Comparison of ENCODE assay signal across 32 cellular contexts in the genomic region with DNA sequence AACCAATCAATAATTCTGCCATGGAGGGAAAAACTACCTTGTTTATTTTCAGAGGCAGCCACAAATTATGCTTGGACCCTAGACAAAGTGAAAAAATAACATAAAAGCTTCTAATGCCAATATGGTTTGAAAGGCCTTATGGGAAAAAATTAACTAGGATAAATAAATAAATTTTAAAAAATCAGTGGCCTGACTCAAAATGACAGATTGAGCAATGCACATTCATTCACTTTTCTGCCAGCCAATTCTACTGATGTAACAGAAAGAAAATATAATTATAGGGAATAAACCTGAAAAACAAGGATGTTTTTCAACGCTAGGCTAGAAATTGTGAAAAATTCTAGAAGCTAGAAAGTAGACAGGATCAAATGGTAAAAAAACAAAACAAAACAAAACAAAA.
DNase-seq lines count a peak whose midpoint lies in the region; ATAC-seq and TF ChIP-seq lines count a peak whose summit lies in the region.
"Had no signal": no experiment of that assay in that cellular context is flagged by ENCODE, and none has a peak within 500 bp of the region (broad histone marks: within the 10 kb centered on the region; RNA-seq: fewer than 3 reads in every experiment).

No MANE protein-coding gene starts in this region.

- WGBS in ovary, 3 donors = 61 to 82% (median 75%) methylated on average over 1 of the region's 1 CpG

- H3K27ac ChIP-seq in SJCRH30 (peak overlapping the region; percentile 35), neural progenitor cell (no peak overlapping the region), ovary (no peak overlapping the region)
- H3K27ac ChIP-seq: C4-2B, dorsolateral prefrontal cortex, lower lobe of right lung, right lobe of liver, upper lobe of right lung had no signal

- H4K20me1 ChIP-seq in neural progenitor cell (ENCODE audit: low read depth) = no peaks in the 10 kb centered on the region

- no peak overlapping the region for H3K9ac ChIP-seq in neural progenitor cell

- no peaks in the 10 kb centered on the region for H3F3A ChIP-seq in neural progenitor cell (ENCODE audit: low read depth)

- H3K27ac Mint-ChIP-seq in endothelial cell (ENCODE audit: unreplicated experiment) (peak overlapping the region; percentile 91), neural progenitor cell (peak overlapping the region; percentile 3), T-helper 17 cell (no peak overlapping the region)
- H3K27ac Mint-ChIP-seq in activated T-helper 1 cell treated with anti-CD3 and anti-CD28 coated beads, Interleukin-12 subunit alpha, Interleukin-12 subunit beta, Interleukin-2, Interleukin-4 antibody, amounts not matched to agents 30 ng/mL and 10 ng/mL and 1 ng/mL, durations not matched to agents 14 hours and 24 hours and 36 hours = no peak overlapping the region
- H3K27ac Mint-ChIP-seq: activated CD4-positive, alpha-beta memory T cell treated with anti-CD3 and anti-CD28 coated beads, Interleukin-2, amount 10 ng/mL, durations not matched to agents 7 days and 5 days; activated naive CD4-positive, alpha-beta T cell treated with anti-CD3 and anti-CD28 coated beads, Interleukin-2, amount 50 U/mL, for 72 hours; activated T-helper 2 cell treated with anti-CD3 and anti-CD28 coated beads, Interferon-gamma antibody, Interleukin-2, Interleukin-4, amounts not matched to agents 10 μg/mL and 5 μg/mL and 100 μg/mL, durations not matched to agents 14 hours and 24 hours and 36 hours; IgD-negative memory B cell; stimulated activated memory B cell treated with anti-CD40 and anti-IgM and Interleukin-4, amounts not matched to agents 10 μg/mL and 1 μg/mL and 100 μg/mL, for 72 hours had no signal

- ATAC-seq in activated CD4-positive, CD25-positive, alpha-beta regulatory T cell treated with anti-CD3 and anti-CD28 coated beads, Interleukin-2, amount 50 U/mL, for 24 hours = no peak
- ATAC-seq in T-helper 17 cell = no peak
- ATAC-seq: activated naive CD4-positive, alpha-beta T cell treated with anti-CD3 and anti-CD28 coated beads, Interleukin-2, amount 50 U/mL, for 72 hours; lower lobe of right lung; Panc1; right lobe of liver; stimulated activated memory B cell treated with anti-CD40 and anti-IgM and Interleukin-4, amounts not matched to agents 10 μg/mL and 1 μg/mL and 100 μg/mL, for 72 hours; upper lobe of right lung had no signal

- H3K9me3 Mint-ChIP-seq in endothelial cell (ENCODE audit: unreplicated experiment) (no peaks in the 10 kb centered on the region), neural progenitor cell (no peaks in the 10 kb centered on the region)
- H3K9me3 Mint-ChIP-seq in activated T-helper 1 cell treated with anti-CD3 and anti-CD28 coated beads, Interleukin-12 subunit alpha, Interleukin-12 subunit beta, Interleukin-2, Interleukin-4 antibody, amounts not matched to agents 30 ng/mL and 10 ng/mL and 1 ng/mL, durations not matched to agents 14 hours and 24 hours and 36 hours = no peaks in the 10 kb centered on the region
- H3K9me3 Mint-ChIP-seq: activated CD4-positive, alpha-beta memory T cell treated with anti-CD3 and anti-CD28 coated beads, Interleukin-2, amount 10 ng/mL, durations not matched to agents 7 days and 5 days; activated naive CD4-positive, alpha-beta T cell treated with anti-CD3 and anti-CD28 coated beads, Interleukin-2, amount 50 U/mL, for 72 hours; activated T-helper 2 cell treated with anti-CD3 and anti-CD28 coated beads, Interferon-gamma antibody, Interleukin-2, Interleukin-4, amounts not matched to agents 10 μg/mL and 5 μg/mL and 100 μg/mL, durations not matched to agents 14 hours and 24 hours and 36 hours; IgD-negative memory B cell; stimulated activated memory B cell treated with anti-CD40 and anti-IgM and Interleukin-4, amounts not matched to agents 10 μg/mL and 1 μg/mL and 100 μg/mL, for 72 hours had no signal

- H3K4me1 ChIP-seq in SJCRH30 = peaks cover 21% of the 10 kb centered on the region
- peaks cover 16% of the 10 kb centered on the region for H3K4me1 ChIP-seq in neural progenitor cell
- H3K4me1 ChIP-seq in ovary (ENCODE audit: insufficient read depth) = no peaks in the 10 kb centered on the region
- H3K4me1 ChIP-seq: lower lobe of right lung, right lobe of liver, upper lobe of right lung had no signal

- TF ChIP-seq POLR2A in ovary (IDR thresholded peaks at IDR 0.05) = no peak

- H3K27me3 ChIP-seq in SJCRH30 (no peaks in the 10 kb centered on the region), neural progenitor cell (no peaks in the 10 kb centered on the region), ovary (no peaks in the 10 kb centered on the region)
- H3K27me3 ChIP-seq: dorsolateral prefrontal cortex, right lobe of liver, upper lobe of right lung had no signal

- H3K4me3 Mint-ChIP-seq in endothelial cell (ENCODE audit: unreplicated experiment) (no peak overlapping the region), neural progenitor cell (no peak overlapping the region), T-helper 17 cell (no peak overlapping the region)
- H3K4me3 Mint-ChIP-seq in activated T-helper 1 cell treated with anti-CD3 and anti-CD28 coated beads, Interleukin-12 subunit alpha, Interleukin-12 subunit beta, Interleukin-2, Interleukin-4 antibody, amounts not matched to agents 30 ng/mL and 10 ng/mL and 1 ng/mL, durations not matched to agents 14 hours and 24 hours and 36 hours = no peak overlapping the region
- H3K4me3 Mint-ChIP-seq: activated CD4-positive, alpha-beta memory T cell treated with anti-CD3 and anti-CD28 coated beads, Interleukin-2, amount 10 ng/mL, durations not matched to agents 7 days and 5 days; IgD-negative memory B cell; stimulated activated memory B cell treated with anti-CD40 and anti-IgM and Interleukin-4, amounts not matched to agents 10 μg/mL and 1 μg/mL and 100 μg/mL, for 72 hours had no signal

- H3K4me3 ChIP-seq in SJCRH30 = no peak overlapping the region
- H3K4me3 ChIP-seq in neural progenitor cell = no peak overlapping the region
- H3K4me3 ChIP-seq in ovary = no peak overlapping the region
- H3K4me3 ChIP-seq: dorsolateral prefrontal cortex, lower lobe of right lung, right lobe of liver, upper lobe of right lung had no signal

- peak overlapping the region; percentile 34 for H2AFZ ChIP-seq in neural progenitor cell (replicated peaks)

- no peaks in the 10 kb centered on the region for H3K36me3 ChIP-seq in SJCRH30
- H3K36me3 ChIP-seq in neural progenitor cell = no peaks in the 10 kb centered on the region
- H3K36me3 ChIP-seq in ovary = no peaks in the 10 kb centered on the region
- H3K36me3 ChIP-seq: lower lobe of right lung, right lobe of liver, upper lobe of right lung had no signal

- H3K79me2 ChIP-seq in neural progenitor cell (ENCODE audit: low read depth) = no peaks in the 10 kb centered on the region

- H3K9me3 ChIP-seq in SJCRH30 (replicated peaks) = no peaks in the 10 kb centered on the region
- H3K9me3 ChIP-seq in neural progenitor cell (ENCODE audit: low read depth) = no peaks in the 10 kb centered on the region
- H3K9me3 ChIP-seq in ovary = no peaks in the 10 kb centered on the region
- no peaks in the 10 kb centered on the region for H3K9me3 ChIP-seq in T-helper 17 cell (ENCODE audit: control insufficient read depth, low read length, poor library complexity, severe bottlenecking)
- H3K9me3 ChIP-seq: lower lobe of right lung, right lobe of liver, upper lobe of right lung had no signal

- TF ChIP-seq CTCF in endothelial cell (IDR thresholded peaks at IDR 0.05; ENCODE audit: unreplicated experiment) (no peak), neural progenitor cell (IDR thresholded peaks at IDR 0.05) (no peak), ovary (IDR thresholded peaks at IDR 0.05) (no peak)

- peak overlapping the region; percentile 5 for H3K4me2 ChIP-seq in neural progenitor cell

- peak; percentile 67 for DNase-seq in Caki2 (ENCODE audit: low read depth)
- DNase-seq in SJCRH30 = no peak
- DNase-seq in endothelial cell (ENCODE audit: low spot score) = no peak
- no peak for DNase-seq in neural progenitor cell (ENCODE audit: low spot score)
- DNase-seq in activated T-helper 1 cell treated with anti-CD3 and anti-CD28 coated beads, Interleukin-12 subunit alpha, Interleukin-12 subunit beta, Interleukin-2, Interleukin-4 antibody, amounts not matched to agents 30 ng/mL and 10 ng/mL and 1 ng/mL, durations not matched to agents 14 hours and 24 hours and 36 hours (ENCODE audit: low spot score) = no peak
- no peak for DNase-seq in ovary
- no peak for DNase-seq in T-helper 17 cell
- DNase-seq: activated CD4-positive, alpha-beta memory T cell treated with anti-CD3 and anti-CD28 coated beads, Interleukin-2, amount 10 ng/mL, durations not matched to agents 7 days and 5 days; activated CD4-positive, CD25-positive, alpha-beta regulatory T cell treated with anti-CD3 and anti-CD28 coated beads, Interleukin-2, amount 50 U/mL, for 72 hours; activated CD8-positive, alpha-beta memory T cell treated with anti-CD3 and anti-CD28 coated beads, Interleukin-2, amount 50 U/mL, for 48 hours; aorta; Calu3; caudate nucleus; DND-41; dorsolateral prefrontal cortex; head of caudate nucleus; lower lobe of right lung; NCI-H1105 treated with DMSO at 0.1 percent for 48 hours; NCI-H2029; NCI-H526 treated with DMSO at 0.1 percent for 48 hours; posterior cingulate gyrus; right lobe of liver; stimulated activated CD4-positive, alpha-beta T cell treated with anti-CD3 and anti-CD28 coated beads, Interleukin-4, amount 100 ng/mL, for 4 hours; T-helper 1 cell; upper lobe of right lung had no signal

- H3K27me3 Mint-ChIP-seq in endothelial cell (ENCODE audit: unreplicated experiment) (no peaks in the 10 kb centered on the region), neural progenitor cell (ENCODE audit: insufficient read depth, low read depth) (no peaks in the 10 kb centered on the region), T-helper 17 cell (peaks cover 39% of the 10 kb centered on the region)
- H3K27me3 Mint-ChIP-seq in activated T-helper 1 cell treated with anti-CD3 and anti-CD28 coated beads, Interleukin-12 subunit alpha, Interleukin-12 subunit beta, Interleukin-2, Interleukin-4 antibody, amounts not matched to agents 30 ng/mL and 10 ng/mL and 1 ng/mL, durations not matched to agents 14 hours and 24 hours and 36 hours (ENCODE audit: insufficient read depth) = peaks cover 7% of the 10 kb centered on the region
- H3K27me3 Mint-ChIP-seq: stimulated activated memory B cell treated with anti-CD40 and anti-IgM and Interleukin-4, amounts not matched to agents 10 μg/mL and 1 μg/mL and 100 μg/mL, for 72 hours had no signal

- intact Hi-C loops in activated T-helper 1 cell treated with anti-CD3 and anti-CD28 coated beads, Interleukin-12 subunit alpha, Interleukin-12 subunit beta, Interleukin-2, Interleukin-4 antibody, amounts not matched to agents 30 ng/mL and 10 ng/mL and 1 ng/mL, durations not matched to agents 14 hours and 24 hours and 36 hours (cut with micrococcal nuclease) = no loop called here
- intact Hi-C loops in ovary (cut with DNase I) = loop anchor here in 1 of 4 donors (10.0 kb wide), 1 partner anchor 204 kb away; no protein-coding TSS in a partner anchor

- in situ Hi-C loops in Caki2 (cut with HindIII; ENCODE audit: low pct_unique_long_range_greater_than_20kb, low sequenced_read_pairs) = loop anchor here (25.0 kb wide), 1 partner anchor 201 kb away; no protein-coding TSS in a partner anchor

- no peak for TF ChIP-seq EP300 in ovary (IDR thresholded peaks at IDR 0.05)

- no peaks in the 10 kb centered on the region for H3K36me3 Mint-ChIP-seq in endothelial cell (ENCODE audit: low read depth, unreplicated experiment)
- H3K36me3 Mint-ChIP-seq in neural progenitor cell = no peaks in the 10 kb centered on the region
- no peaks in the 10 kb centered on the region for H3K36me3 Mint-ChIP-seq in activated T-helper 1 cell treated with anti-CD3 and anti-CD28 coated beads, Interleukin-12 subunit alpha, Interleukin-12 subunit beta, Interleukin-2, Interleukin-4 antibody, amounts not matched to agents 30 ng/mL and 10 ng/mL and 1 ng/mL, durations not matched to agents 14 hours and 24 hours and 36 hours (ENCODE audit: low read depth)
- peaks cover 2% of the 10 kb centered on the region for H3K36me3 Mint-ChIP-seq in T-helper 17 cell (ENCODE audit: low read depth)
- H3K36me3 Mint-ChIP-seq: activated naive CD4-positive, alpha-beta T cell treated with anti-CD3 and anti-CD28 coated beads, Interleukin-2, amount 50 U/mL, for 72 hours; IgD-negative memory B cell; stimulated activated memory B cell treated with anti-CD40 and anti-IgM and Interleukin-4, amounts not matched to agents 10 μg/mL and 1 μg/mL and 100 μg/mL, for 72 hours had no signal

- peaks cover 12% of the 10 kb centered on the region for H3K4me1 Mint-ChIP-seq in endothelial cell (ENCODE audit: unreplicated experiment)
- H3K4me1 Mint-ChIP-seq in neural progenitor cell = peaks cover 31% of the 10 kb centered on the region
- no peaks in the 10 kb centered on the region for H3K4me1 Mint-ChIP-seq in activated T-helper 1 cell treated with anti-CD3 and anti-CD28 coated beads, Interleukin-12 subunit alpha, Interleukin-12 subunit beta, Interleukin-2, Interleukin-4 antibody, amounts not matched to agents 30 ng/mL and 10 ng/mL and 1 ng/mL, durations not matched to agents 14 hours and 24 hours and 36 hours (ENCODE audit: low read depth)
- H3K4me1 Mint-ChIP-seq in T-helper 17 cell = no peaks in the 10 kb centered on the region
- H3K4me1 Mint-ChIP-seq: activated CD4-positive, alpha-beta memory T cell treated with anti-CD3 and anti-CD28 coated beads, Interleukin-2, amount 10 ng/mL, durations not matched to agents 7 days and 5 days had no signal

Comparison
In these comparisons a context has a peak if more than half of its experiments do, and no peak if none do; other contexts are left out.
1. H3K27ac Mint-ChIP-seq: peak in endothelial cell (single experiment) and neural progenitor cell (single experiment); none in activated T-helper 1 cell treated with anti-CD3 and anti-CD28 coated beads, Interleukin-12 subunit alpha, Interleukin-12 subunit beta, Interleukin-2, Interleukin-4 antibody, amounts not matched to agents 30 ng/mL and 10 ng/mL and 1 ng/mL, durations not matched to agents 14 hours and 24 hours and 36 hours (single experiment) and T-helper 17 cell (single experiment).